Comparison of ENCODE assay signal across 8 cellular contexts in the genomic region with DNA sequence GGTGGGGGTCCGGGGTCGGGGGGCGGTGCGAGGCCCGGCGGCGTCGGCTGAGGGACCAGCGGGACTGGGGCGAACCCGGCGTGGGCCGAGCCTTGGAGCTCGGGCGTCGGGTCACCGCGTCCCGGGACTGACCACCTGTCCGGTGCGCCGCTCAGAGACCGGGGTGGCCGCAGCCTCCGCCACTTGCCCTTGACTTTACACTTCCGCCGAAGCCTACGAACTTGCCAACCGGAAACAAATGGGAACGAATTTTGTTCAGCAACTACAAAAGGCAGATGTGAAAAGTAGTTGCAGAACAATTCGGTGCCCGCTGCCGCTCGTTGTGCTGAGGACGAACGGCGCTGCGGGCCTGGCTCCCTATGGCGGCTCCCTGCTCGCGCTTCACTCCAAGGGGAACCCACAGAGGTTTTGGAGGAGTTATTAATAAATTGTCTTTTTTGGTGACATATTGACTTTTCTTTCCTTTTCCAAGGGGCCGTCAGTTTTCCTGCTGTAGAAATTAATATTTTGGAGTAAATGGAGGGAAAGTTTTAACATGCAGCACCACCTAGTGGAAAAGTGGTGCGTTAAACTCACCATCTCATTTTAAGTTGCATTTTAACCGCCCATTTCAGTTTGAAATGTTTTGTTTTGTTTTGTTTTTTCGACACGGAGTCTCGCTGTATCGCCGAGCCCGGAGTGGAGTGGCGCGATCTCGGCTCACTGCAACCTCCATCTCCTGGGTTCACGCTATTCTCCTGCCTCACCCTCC. TPM values are rescaled to one million over a fixed set of nuclear protein-coding genes. Genes with fewer than 3 reads are reported as not detected.
A peak's percentile ranks its signal among the peaks of the same experiment; 100 is the strongest.
DNase-seq lines count a peak whose midpoint lies in the region; ATAC-seq and TF ChIP-seq lines count a peak whose summit lies in the region.

No MANE protein-coding gene starts in this region.

- DNase-seq in BE2C (peak; percentile 59), NCI-H748 (lab: John Stamatoyannopoulos, UW; ENCODE audit: unreplicated experiment) (peak; percentile 81), mesenchymal stem cell (peak; percentile 75)
- DNase-seq in activated CD4-positive, alpha-beta memory T cell treated with anti-CD3 and anti-CD28 coated beads, Interleukin-2, amount 10 ng/mL, durations not matched to agents 7 days and 5 days, result peak; percentile 70
- DNase-seq in effector CD8-positive, alpha-beta T cell (lab: John Stamatoyannopoulos, UW), result peak; percentile 27
- DNase-seq in stimulated activated CD8-positive, alpha-beta memory T cell treated with anti-CD3 and anti-CD28 coated beads, Interleukin-12 subunit alpha, Interleukin-12 subunit beta, amount 100 ng/mL, for 4 hours (ENCODE audit: low read depth), result peak; percentile 39

- H3K9ac ChIP-seq in mesenchymal stem cell (ENCODE audit: low read length), result peak overlapping the region; percentile 97

- H2BK12ac ChIP-seq in mesenchymal stem cell (ENCODE audit: low read length in 2 of 2), result no peak overlapping the region

- no peaks in the 10 kb centered on the region for H3K27me3 ChIP-seq in BE2C
- H3K27me3 ChIP-seq in mesenchymal stem cell (ENCODE audit: control insufficient read depth in 1 of 2, insufficient read depth in 1 of 2, low read length in 2 of 2), result no peaks in the 10 kb centered on the region

- H3K18ac ChIP-seq in mesenchymal stem cell (ENCODE audit: low read depth in 1 of 2, low read length in 2 of 2), result peak overlapping the region; percentile 79 to 98

- peak overlapping the region; percentile 57 to 97 for H3K14ac ChIP-seq in mesenchymal stem cell (ENCODE audit: low read length in 2 of 2)

- H3K4me1 ChIP-seq in BE2C (no peaks in the 10 kb centered on the region), mesenchymal stem cell (ENCODE audit: control insufficient read depth, insufficient read depth, low read depth, low read length) (peaks cover 4% of the 10 kb centered on the region)

- H3K4me3 ChIP-seq in BE2C (ENCODE audit: low read depth, low read length) (peak overlapping the region; percentile 90), mesenchymal stem cell (ENCODE audit: insufficient read depth in 1 of 2, low read depth in 1 of 2, low read length in 2 of 2) (peak overlapping the region; percentile 80 to 93)

- ATAC-seq in GM18909 (IDR thresholded peaks at IDR 0.05; ENCODE audit: poor library complexity, unreplicated experiment) (peak; percentile 31), HG03342 (IDR thresholded peaks at IDR 0.05; ENCODE audit: unreplicated experiment) (peak; percentile 20)

- peaks cover 23% of the 10 kb centered on the region for H3K36me3 Mint-ChIP-seq in activated CD4-positive, alpha-beta memory T cell treated with anti-CD3 and anti-CD28 coated beads, Interleukin-2, amount 10 ng/mL, durations not matched to agents 7 days and 5 days (ENCODE audit: low read depth)

- H3K27ac Mint-ChIP-seq in activated CD4-positive, alpha-beta memory T cell treated with anti-CD3 and anti-CD28 coated beads, Interleukin-2, amount 10 ng/mL, durations not matched to agents 7 days and 5 days, result peak overlapping the region; percentile 98

- peaks cover 4% of the 10 kb centered on the region for H3K36me3 ChIP-seq in BE2C
- peaks cover 6 to 21% of the 10 kb centered on the region in 2 experiments for H3K36me3 ChIP-seq in mesenchymal stem cell (ENCODE audit: control insufficient read depth in 1 of 2, insufficient read depth in 2 of 2, low read depth in 1 of 2, low read length in 2 of 2)

- no peaks in the 10 kb centered on the region for H3K27me3 Mint-ChIP-seq in activated CD4-positive, alpha-beta memory T cell treated with anti-CD3 and anti-CD28 coated beads, Interleukin-2, amount 10 ng/mL, durations not matched to agents 7 days and 5 days

- peak overlapping the region; percentile 95 for H3K4me3 Mint-ChIP-seq in activated CD4-positive, alpha-beta memory T cell treated with anti-CD3 and anti-CD28 coated beads, Interleukin-2, amount 10 ng/mL, durations not matched to agents 7 days and 5 days

- peak; percentile 78 for TF ChIP-seq CTCF in BE2C (IDR thresholded peaks at IDR 0.05; ENCODE audit: low read depth, low read length)

- H2BK15ac ChIP-seq in mesenchymal stem cell (ENCODE audit: low read depth, poor library complexity, severe bottlenecking), result peak overlapping the region; percentile 26

- no peak overlapping the region for H3K23ac ChIP-seq in mesenchymal stem cell (ENCODE audit: low read length in 2 of 2)

- H3K4ac ChIP-seq in mesenchymal stem cell (ENCODE audit: low read depth in 1 of 2, low read length in 2 of 2), result peak overlapping the region in 1 of 2 experiments; percentile 75

- WGBS in mesenchymal stem cell, result 2% methylated on average over 44 of the region's 54 CpGs

- H3K4me1 Mint-ChIP-seq in activated CD4-positive, alpha-beta memory T cell treated with anti-CD3 and anti-CD28 coated beads, Interleukin-2, amount 10 ng/mL, durations not matched to agents 7 days and 5 days, result peaks cover 34% of the 10 kb centered on the region

- peak overlapping the region; percentile 97 for H4K91ac ChIP-seq in mesenchymal stem cell (ENCODE audit: low read length)

- peak overlapping the region; percentile 84 for H3K4me2 ChIP-seq in mesenchymal stem cell (ENCODE audit: low read length, poor library complexity, severe bottlenecking)

- peak overlapping the region; percentile 67 for H3K27ac ChIP-seq in mesenchymal stem cell (ENCODE audit: low read length, poor library complexity, severe bottlenecking)

- H3K9me3 ChIP-seq in BE2C, result no peaks in the 10 kb centered on the region
- no peaks in the 10 kb centered on the region for H3K9me3 ChIP-seq in mesenchymal stem cell (ENCODE audit: control insufficient read depth, low read length)

- POLR2A ChIA-PET in activated CD4-positive, alpha-beta memory T cell treated with anti-CD3 and anti-CD28 coated beads, Interleukin-2, amount 10 ng/mL, durations not matched to agents 7 days and 5 days (lab: Charles Lee), result interaction anchor here (0.9 to 4.2 kb wide), 36 partner anchors 8 to 728 kb away, joined by 3 to 83 read pairs (median 6); a partner anchor contains a TSS

- H2AK5ac ChIP-seq in mesenchymal stem cell (ENCODE audit: low read length, severe bottlenecking), result no peak overlapping the region

- no peaks in the 10 kb centered on the region for H3K9me3 Mint-ChIP-seq in activated CD4-positive, alpha-beta memory T cell treated with anti-CD3 and anti-CD28 coated beads, Interleukin-2, amount 10 ng/mL, durations not matched to agents 7 days and 5 days

- no peak overlapping the region for H2BK5ac ChIP-seq in mesenchymal stem cell (ENCODE audit: low read depth, low read length, poor library complexity, severe bottlenecking)

- peak overlapping the region; percentile 99 for H4K8ac ChIP-seq in mesenchymal stem cell (ENCODE audit: low read length)

- peak overlapping the region; percentile 95 for H2BK120ac ChIP-seq in mesenchymal stem cell (ENCODE audit: low read depth, low read length)

- CTCF ChIA-PET in activated CD4-positive, alpha-beta memory T cell treated with anti-CD3 and anti-CD28 coated beads, Interleukin-2, amount 10 ng/mL, durations not matched to agents 7 days and 5 days (lab: Charles Lee), result interaction anchor here (0.6 to 3.8 kb wide), 19 partner anchors 13 to 625 kb away, joined by 3 to 45 read pairs (median 9); a partner anchor contains a TSS

- H2AFZ ChIP-seq in mesenchymal stem cell (ENCODE audit: low read depth, low read length), result peak overlapping the region; percentile 84

- H3K79me1 ChIP-seq in mesenchymal stem cell (replicated peaks; ENCODE audit: low read length, poor library complexity, severe bottlenecking), result peaks cover 15% of the 10 kb centered on the region

RNA-seq across cellular contexts. Expression of a gene that starts 0.5 kb away (rescaled TPM):
- 14.5 TPM for polyA plus RNA-seq in BE2C (2012; ENCODE audit: insufficient read depth, insufficient read length, low read depth)
- 10 to 100 TPM; 13.6 to 14.7 TPM for total RNA-seq in activated CD4-positive, alpha-beta memory T cell treated with anti-CD3 and anti-CD28 coated beads, Interleukin-2, amount 10 ng/mL, durations not matched to agents 7 days and 5 days
- polyA plus RNA-seq in mesenchymal stem cell (2013, experiment 1 of 2), result 4.8 TPM
- 4.6 TPM for polyA plus RNA-seq in mesenchymal stem cell (2013, experiment 2 of 2)

RNA-seq across cellular contexts. Expression of a gene that starts 31.2 kb away (rescaled TPM):
- 102 TPM for polyA plus RNA-seq in BE2C (2012; ENCODE audit: insufficient read depth, insufficient read length, low read depth)
- total RNA-seq in activated CD4-positive, alpha-beta memory T cell treated with anti-CD3 and anti-CD28 coated beads, Interleukin-2, amount 10 ng/mL, durations not matched to agents 7 days and 5 days, result 10 to 100 TPM; 51.0 to 56.9 TPM
- polyA plus RNA-seq in mesenchymal stem cell (2013, experiment 1 of 2), result 125 TPM
- 134 TPM for polyA plus RNA-seq in mesenchymal stem cell (2013, experiment 2 of 2)

RNA-seq across cellular contexts. Expression of a gene that starts 59.7 kb away (rescaled TPM):
- polyA plus RNA-seq in BE2C (2012; ENCODE audit: insufficient read depth, insufficient read length, low read depth), result 54.1 TPM
- total RNA-seq in activated CD4-positive, alpha-beta memory T cell treated with anti-CD3 and anti-CD28 coated beads, Interleukin-2, amount 10 ng/mL, durations not matched to agents 7 days and 5 days, result 10 to 100 TPM; 32.3 to 32.5 TPM
- polyA plus RNA-seq in mesenchymal stem cell (2013, experiment 1 of 2), result 54.6 TPM
- 55.4 TPM for polyA plus RNA-seq in mesenchymal stem cell (2013, experiment 2 of 2)

Comparison
In these comparisons a context has a peak if more than half of its experiments do, and no peak if none do; other contexts are left out.
1. Peak in every context shown above with its lines: DNase-seq, ATAC-seq, H3K4me3 ChIP-seq and H3K27ac ChIP-seq.
2. DNase-seq: peak in every context shown above with its lines; median percentile 81 in NCI-H748; 75 in mesenchymal stem cell; 70 in activated CD4-positive, alpha-beta memory T cell treated with anti-CD3 and anti-CD28 coated beads, Interleukin-2, amount 10 ng/mL, durations not matched to agents 7 days and 5 days; 59 in BE2C; 39 in stimulated activated CD8-positive, alpha-beta memory T cell treated with anti-CD3 and anti-CD28 coated beads, Interleukin-12 subunit alpha, Interleukin-12 subunit beta, amount 100 ng/mL, for 4 hours; 27 in effector CD8-positive, alpha-beta T cell.